ENCODE assay signal across 8 cellular contexts in genomic region chr3:42179110-42179725, GRCh38.
DNase-seq lines count a peak whose midpoint lies in the region; ATAC-seq and TF ChIP-seq lines count a peak whose summit lies in the region.

No MANE protein-coding gene starts in this region.

- no peaks in the 10 kb centered on the region for H3K9me3 ChIP-seq in iPS-20b (ENCODE audit: insufficient read depth, low read depth, low read length)

- ATAC-seq in stimulated activated naive B cell treated with anti-CD40 and anti-IgM and Interleukin-4, amounts not matched to agents 10 μg/mL and 1 μg/mL and 100 μg/mL, for 72 hours (replicated peaks), result no peak
- no peak for ATAC-seq in HG03196 (IDR thresholded peaks at IDR 0.05; ENCODE audit: unreplicated experiment)
- ATAC-seq in HG02981 (IDR thresholded peaks at IDR 0.05; ENCODE audit: unreplicated experiment), result no peak
- ATAC-seq in T-cell (replicated peaks in 1 of 4), result no peak

- H3K27me3 Mint-ChIP-seq in stimulated activated naive B cell treated with anti-CD40 and anti-IgM and Interleukin-4, amounts not matched to agents 10 μg/mL and 1 μg/mL and 100 μg/mL, for 72 hours, result no peaks in the 10 kb centered on the region
- no peaks in the 10 kb centered on the region for H3K27me3 Mint-ChIP-seq in T-cell

- no peak for TF ChIP-seq CTCF in AG09319 (IDR thresholded peaks at IDR 0.05; ENCODE audit: low read depth, low read length)

- H3K27ac ChIP-seq in iPS-20b (ENCODE audit: low read length), result no peak overlapping the region

- H3K4me1 ChIP-seq in iPS-20b (ENCODE audit: insufficient read depth, low read length), result peaks cover 19% of the 10 kb centered on the region

- CTCF ChIA-PET in T-cell (lab: Charles Lee), result interaction anchor here in 1 of 2 donors (1.4 kb wide), 1 partner anchor 12 kb away, joined by 4 read pairs; no protein-coding TSS in a partner anchor

- H3K36me3 Mint-ChIP-seq in stimulated activated naive B cell treated with anti-CD40 and anti-IgM and Interleukin-4, amounts not matched to agents 10 μg/mL and 1 μg/mL and 100 μg/mL, for 72 hours, result peaks cover 15 to 29% of the 10 kb centered on the region in 2 donors
- peaks cover 20% of the 10 kb centered on the region for H3K36me3 Mint-ChIP-seq in T-cell

- H3K4me1 Mint-ChIP-seq in stimulated activated naive B cell treated with anti-CD40 and anti-IgM and Interleukin-4, amounts not matched to agents 10 μg/mL and 1 μg/mL and 100 μg/mL, for 72 hours, result peaks cover 25 to 38% of the 10 kb centered on the region in 2 donors
- H3K4me1 Mint-ChIP-seq in T-cell, result peaks cover 0 to 5% (median 3%) of the 10 kb centered on the region in 3 donors

- POLR2A ChIA-PET in T-cell (lab: Charles Lee), result no interaction called here

- no peak overlapping the region for H3K4me3 Mint-ChIP-seq in stimulated activated naive B cell treated with anti-CD40 and anti-IgM and Interleukin-4, amounts not matched to agents 10 μg/mL and 1 μg/mL and 100 μg/mL, for 72 hours
- no peak overlapping the region for H3K4me3 Mint-ChIP-seq in T-cell

- DNase-seq in AG09319 (ENCODE audit: extremely low read depth, low read depth) (peak; percentile 57), HT1080 (ENCODE audit: low read depth) (peak; percentile 93), astrocyte of the hippocampus (ENCODE audit: low read depth, low spot score) (peak; percentile 91), T-cell (no peak)
- DNase-seq in stimulated activated naive B cell treated with anti-CD40 and anti-IgM and Interleukin-4, amounts not matched to agents 10 μg/mL and 1 μg/mL and 100 μg/mL, for 72 hours, result no peak

- H3K4me3 ChIP-seq in iPS-20b (ENCODE audit: low read length), result no peak overlapping the region

- H3K9me3 Mint-ChIP-seq in stimulated activated naive B cell treated with anti-CD40 and anti-IgM and Interleukin-4, amounts not matched to agents 10 μg/mL and 1 μg/mL and 100 μg/mL, for 72 hours, result no peaks in the 10 kb centered on the region
- no peaks in the 10 kb centered on the region for H3K9me3 Mint-ChIP-seq in T-cell

- H3K36me3 ChIP-seq in iPS-20b (ENCODE audit: insufficient read depth, low read depth, low read length), result 0 out of 2 replicates have a peak, but pooled peaks cover 5% of the 10 kb centered on the region

- no peaks in the 10 kb centered on the region for H3K27me3 ChIP-seq in iPS-20b (ENCODE audit: insufficient read depth, low read length)

- H3K27ac Mint-ChIP-seq in stimulated activated naive B cell treated with anti-CD40 and anti-IgM and Interleukin-4, amounts not matched to agents 10 μg/mL and 1 μg/mL and 100 μg/mL, for 72 hours, result peak overlapping the region; percentile 60
- no peak overlapping the region for H3K27ac Mint-ChIP-seq in T-cell

- H3K9ac ChIP-seq in iPS-20b (ENCODE audit: low read depth, low read length), result peak overlapping the region; percentile 48; the same call in 1 of the 2 replicates

Comparison
In these comparisons a context has a peak if more than half of its experiments do, and no peak if none do; other contexts are left out.
1. DNase-seq: peak in AG09319 (single experiment), HT1080 (single experiment) and astrocyte of the hippocampus (single experiment); none in stimulated activated naive B cell treated with anti-CD40 and anti-IgM and Interleukin-4, amounts not matched to agents 10 μg/mL and 1 μg/mL and 100 μg/mL, for 72 hours (single experiment) and T-cell (0 of 34).